ENCODE assay signal across 1 cellular context in the genomic region with DNA sequence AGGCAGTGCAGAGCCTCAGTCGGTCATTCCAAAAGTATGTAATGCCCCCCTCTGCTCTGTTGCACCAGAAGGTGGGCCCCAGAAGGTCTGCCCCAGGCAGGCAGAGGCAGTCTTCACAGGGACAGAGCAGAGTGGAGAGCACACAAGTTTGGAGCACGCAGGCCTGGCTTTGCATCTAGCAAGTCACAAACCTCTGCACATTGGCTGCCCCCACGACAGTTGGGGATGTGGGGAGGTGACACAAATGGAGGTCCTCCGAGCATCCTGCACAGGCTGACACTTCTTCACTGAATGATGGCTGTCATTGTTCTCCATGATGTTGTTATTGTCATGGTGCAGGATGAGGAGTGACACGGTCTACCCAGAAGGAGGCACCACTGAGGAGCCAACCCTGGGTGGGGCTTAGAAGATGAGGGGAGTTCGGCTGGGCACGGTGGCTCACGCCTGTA.
TF ChIP-seq lines count a peak whose summit lies in the region.

No MANE protein-coding gene starts in this region.

TF ChIP-seq in endothelial cell of umbilical vein, 7 proteins besides CTCF, POLR2A, EP300 and RAD21 (continued from another document):
- TF ChIP-seq, protein P1, sequence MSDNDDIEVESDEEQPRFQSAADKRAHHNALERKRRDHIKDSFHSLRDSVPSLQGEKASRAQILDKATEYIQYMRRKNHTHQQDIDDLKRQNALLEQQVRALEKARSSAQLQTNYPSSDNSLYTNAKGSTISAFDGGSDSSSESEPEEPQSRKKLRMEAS (IDR thresholded peaks at IDR 0.05; ENCODE audit: insufficient read depth, insufficient read length), result no peak
- TF ChIP-seq FOS (IDR thresholded peaks at IDR 0.05; ENCODE audit: borderline replicate concordance, insufficient read depth, low read length) (no peak), MYC (IDR thresholded peaks at IDR 0.05; ENCODE audit: low read depth, low read length) (no peak), EZH2 (IDR thresholded peaks at IDR 0.05; ENCODE audit: borderline replicate concordance, low read depth, low read length, severe bottlenecking) (no peak), GATA2 (IDR thresholded peaks at IDR 0.05; ENCODE audit: insufficient read depth, insufficient read length, low read depth, low read length) (no peak), JUN (IDR thresholded peaks at IDR 0.05; ENCODE audit: borderline replicate concordance, insufficient read depth, insufficient read length, low read depth) (no peak)
TF ChIP-seq in endothelial cell of umbilical vein: peak in this region for 0.
